In genomic region chr9:36861528-36862205, GRCh38 we compare ENCODE assay signal across 15 cellular contexts.
A peak's percentile ranks its signal among the peaks of the same experiment; 100 is the strongest.
DNase-seq lines count a peak whose midpoint lies in the region; ATAC-seq and TF ChIP-seq lines count a peak whose summit lies in the region.
"Had no signal": no experiment of that assay in that cellular context is flagged by ENCODE, and none has a peak within 500 bp of the region (broad histone marks: within the 10 kb centered on the region; RNA-seq: fewer than 3 reads in every experiment).

No MANE protein-coding gene starts in this region.

- peak overlapping the region; percentile 35 for H3K4me2 ChIP-seq in HCT116 (ENCODE audit: low read length)

- BruUV-seq in HCT116 (replicated peaks; lab: Mats Ljungman, UMichigan) = no TSS peak
- BruUV-seq in Panc1 (replicated peaks; lab: Mats Ljungman, UMichigan) = no TSS peak

- ATAC-seq in HCT116 = peak; percentile 48
- peak; percentile 47 for ATAC-seq in Panc1
- no peak for ATAC-seq in memory B cell (ENCODE audit: low read depth)
- no peak for ATAC-seq in aorta (ENCODE audit: low FRiP score)
- no peak for ATAC-seq in GM18498 (IDR thresholded peaks at IDR 0.05; ENCODE audit: unreplicated experiment)
- ATAC-seq in GM18517 (IDR thresholded peaks at IDR 0.05; ENCODE audit: unreplicated experiment) = no peak

- intact Hi-C loops in HCT116 (cut with micrococcal nuclease) (no loop called here), Panc1 (cut with micrococcal nuclease; ENCODE audit: unreplicated experiment) (no loop called here), aorta (cut with DNase I) (no loop called here)

- H3K4me1 ChIP-seq in HCT116 (ENCODE audit: control insufficient read depth in 1 of 2, insufficient read depth in 2 of 2, low read length in 2 of 2) (peaks cover 0 to 4% of the 10 kb centered on the region in 2 experiments; a peak in 1 of 4 replicates), Panc1 (ENCODE audit: control insufficient read depth, insufficient read depth, low read length) (0 out of 2 replicates have a peak, but pooled peaks cover 2% of the 10 kb centered on the region), aorta (ENCODE audit: control insufficient read depth in 1 of 2, insufficient read depth in 2 of 2, low read length in 2 of 2) (no peaks in the 10 kb centered on the region)
- H3K4me1 ChIP-seq: SJCRH30 had no signal

- H3K9me3 Mint-ChIP-seq in memory B cell = no peaks in the 10 kb centered on the region
- H3K9me3 Mint-ChIP-seq: HFFc6 had no signal

- peaks cover 22% of the 10 kb centered on the region for H3K36me3 Mint-ChIP-seq in memory B cell

- POLR2A ChIA-PET in HCT116 (lab: Charles Lee) = no interaction called here
- POLR2A ChIA-PET in Panc1 (lab: Charles Lee) = no interaction called here

- TF ChIP-seq CTCF in HCT116 (IDR thresholded peaks at IDR 0.05 in 2 of 3, conservative IDR thresholded peaks at IDR 0.05 in 1 of 3; ENCODE audit: borderline replicate concordance in 1 of 3, insufficient read depth in 1 of 3, low read depth in 2 of 3, low read length in 2 of 3) (no peak), Panc1 (IDR thresholded peaks at IDR 0.05) (no peak)

- TF ChIP-seq RAD21 in HCT116 (IDR thresholded peaks at IDR 0.05; ENCODE audit: low read depth) = no peak

- H3K79me2 ChIP-seq in HCT116 (ENCODE audit: insufficient read depth, low read length) = no peaks in the 10 kb centered on the region

- no peak overlapping the region for H3K4me3 Mint-ChIP-seq in memory B cell
- H3K4me3 Mint-ChIP-seq: HFFc6 had no signal

- no peak overlapping the region for H3K9ac ChIP-seq in HCT116 (ENCODE audit: low read length)

- CTCF ChIA-PET in HCT116 (lab: Charles Lee) (interaction anchor here (0.7 to 1.5 kb wide), 2 partner anchors 11 to 24 kb away, joined by 3 to 5 read pairs; no protein-coding TSS in a partner anchor), Panc1 (lab: Charles Lee) (interaction anchor here (0.6 to 1.1 kb wide), 3 partner anchors 12 to 119 kb away, joined by 3 to 9 read pairs (median 5); no protein-coding TSS in a partner anchor)

- RAD21 ChIA-PET in HCT116 (lab: Charles Lee; ENCODE audit: low non-redundant PET in 1 of 2, low total read pairs in 2 of 2, uncharacterized antibody in 2 of 2, unreplicated experiment in 2 of 2) = no interaction called here

- no peaks in the 10 kb centered on the region for H4K20me1 ChIP-seq in HCT116 (ENCODE audit: insufficient read depth)

- no peaks in the 10 kb centered on the region for H3K9me2 ChIP-seq in HCT116 (ENCODE audit: insufficient read depth)

- H3K36me3 ChIP-seq in HCT116 (ENCODE audit: control insufficient read depth in 1 of 2, insufficient read depth in 2 of 2, low read length in 2 of 2) (no peaks in the 10 kb centered on the region), Panc1 (ENCODE audit: control insufficient read depth, insufficient read depth, low read length) (no peaks in the 10 kb centered on the region), aorta (ENCODE audit: control insufficient read depth in 1 of 2, insufficient read depth in 2 of 2, low read length in 1 of 2) (no peaks in the 10 kb centered on the region)
- H3K36me3 ChIP-seq: MG63, SJCRH30 had no signal

- no peaks in the 10 kb centered on the region for H3K9me3 ChIP-seq in HCT116 (ENCODE audit: control insufficient read depth in 1 of 2, insufficient read depth in 1 of 2, low read depth in 1 of 2, low read length in 2 of 2)
- no peaks in the 10 kb centered on the region for H3K9me3 ChIP-seq in Panc1 (ENCODE audit: control insufficient read depth, insufficient read depth, low read depth, low read length)
- no peaks in the 10 kb centered on the region for H3K9me3 ChIP-seq in aorta (ENCODE audit: control insufficient read depth, low read length)
- H3K9me3 ChIP-seq: MG63, SJCRH30 had no signal

- H3K27ac Mint-ChIP-seq in memory B cell = peak overlapping the region; percentile 93
- H3K27ac Mint-ChIP-seq: HFFc6 had no signal

- TF ChIP-seq POLR2A in HCT116 (IDR thresholded peaks at IDR 0.05; ENCODE audit: borderline replicate concordance, extremely low read depth, insufficient read depth, insufficient read length) = no peak

- 65 to 77% methylated on average over 7 of the region's 7 CpGs for whole genome bisulfite sequencing in aorta, 2 donors

- DNase-seq in HCT116 (ENCODE audit: low read depth, low spot score) = no peak
- no peak for DNase-seq in Panc1 (ENCODE audit: low read depth, low spot score)
- DNase-seq in memory B cell (ENCODE audit: low spot score in 2 of 2) = no peak
- peak; percentile 19 to 58 for DNase-seq in aorta
- no peak for DNase-seq in AG20443 (ENCODE audit: low spot score)
- DNase-seq: DMS79 treated with DMSO at 0.1 percent for 48 hours, GF-D8, KG1, NCI-H2029, NCI-H526 treated with DMSO at 0.1 percent for 48 hours had no signal

- no peaks in the 10 kb centered on the region for H3K27me3 ChIP-seq in HCT116 (ENCODE audit: insufficient read depth, low read length)
- H3K27me3 ChIP-seq in Panc1 (ENCODE audit: control insufficient read depth, insufficient read depth, low read length) = peaks cover 2% of the 10 kb centered on the region; the same call in 1 of the 2 replicates
- no peaks in the 10 kb centered on the region for H3K27me3 ChIP-seq in aorta (ENCODE audit: control insufficient read depth in 1 of 2, insufficient read depth in 2 of 2, low read length in 1 of 2)
- H3K27me3 ChIP-seq: MG63, SJCRH30 had no signal

- H3K27ac ChIP-seq in HCT116 (ENCODE audit: low read depth, low read length) = no peak overlapping the region
- H3K27ac ChIP-seq in Panc1 (ENCODE audit: low read length) = no peak overlapping the region
- no peak overlapping the region for H3K27ac ChIP-seq in aorta (ENCODE audit: low read depth in 1 of 2, low read length in 2 of 2)
- H3K27ac ChIP-seq: SJCRH30 had no signal

- H2AFZ ChIP-seq in HCT116 (ENCODE audit: low read depth, low read length, poor library complexity, severe bottlenecking) = peak overlapping the region; percentile 75

- H3K4me1 Mint-ChIP-seq in memory B cell = peaks cover 39% of the 10 kb centered on the region

- no peaks in the 10 kb centered on the region for H3K27me3 Mint-ChIP-seq in memory B cell

- H3K4me3 ChIP-seq in HCT116 (replicated peaks in 1 of 2; ENCODE audit: low read depth in 1 of 2, low read length in 2 of 2) (no peak overlapping the region), Panc1 (ENCODE audit: low read depth in 2 of 2, low read length in 2 of 2) (no peak overlapping the region), aorta (ENCODE audit: low read length in 2 of 2) (no peak overlapping the region)
- H3K4me3 ChIP-seq: MG63, SJCRH30 had no signal

- in situ Hi-C loops in Panc1 (cut with HindIII; ENCODE audit: low pct_unique_long_range_greater_than_20kb, low sequenced_read_pairs) = no loop called here

TF ChIP-seq in HCT116, 20 proteins besides CTCF, POLR2A, EP300 and RAD21:
- TF ChIP-seq REST (IDR thresholded peaks at IDR 0.05; ENCODE audit: low read depth) (no peak), CBX3 (IDR thresholded peaks at IDR 0.05; ENCODE audit: low read depth) (no peak), EZH2 (IDR thresholded peaks at IDR 0.05) (no peak)

Comparison
In these comparisons a context has a peak if more than half of its experiments do, and no peak if none do; other contexts are left out.
1. ATAC-seq: peak in HCT116 (single experiment) and Panc1 (single experiment); none in memory B cell (single experiment), aorta (single experiment), GM18498 (single experiment) and GM18517 (single experiment).
2. DNase-seq: peak in aorta (2 of 2); none in HCT116 (single experiment), Panc1 (single experiment), memory B cell (0 of 2) and AG20443 (single experiment).